ENCODE assay signal across 9 cellular contexts in the genomic region with DNA sequence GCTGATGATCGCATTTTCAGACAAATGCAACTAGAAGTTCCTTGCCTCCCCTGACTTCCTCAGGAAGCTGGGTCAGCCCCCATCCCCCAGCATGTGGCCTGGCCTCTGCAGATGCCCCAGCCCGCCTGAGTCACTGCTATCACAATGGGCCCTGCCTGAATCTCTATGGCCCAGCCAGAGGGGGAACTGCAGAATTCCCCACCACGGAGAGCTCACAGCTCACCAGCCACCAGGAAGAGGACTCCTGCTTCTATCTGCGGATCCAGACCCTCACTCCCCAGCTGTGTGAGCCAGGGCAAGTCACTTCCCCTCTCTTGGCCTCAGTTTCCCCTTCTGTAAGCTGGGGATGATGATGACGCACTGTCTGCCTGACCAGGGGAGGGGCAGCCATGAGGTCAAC. TPM values are rescaled to one million over a fixed set of nuclear protein-coding genes. Genes with fewer than 3 reads are reported as not detected.
DNase-seq lines count a peak whose midpoint lies in the region; ATAC-seq, FAIRE-seq and TF ChIP-seq lines count a peak whose summit lies in the region.
"Had no signal": no experiment of that assay in that cellular context is flagged by ENCODE, and none has a peak within 500 bp of the region (broad histone marks: within the 10 kb centered on the region; RNA-seq: fewer than 3 reads in every experiment).

No MANE protein-coding gene starts in this region.

- no peak overlapping the region; the same call in 1 of the 2 replicates for H2AFZ ChIP-seq in H1 (ENCODE audit: low read length)

- H2BK120ac ChIP-seq in H1 (replicated peaks; ENCODE audit: low read depth, low read length) = peak overlapping the region; percentile 93

- intact Hi-C loops in mucosa of descending colon (cut with DNase I, micrococcal nuclease) = no loop called here
- intact Hi-C loops in activated CD4-positive, alpha-beta T cell treated with anti-CD3 and anti-CD28 coated beads for 36 hours (cut with DNase I, micrococcal nuclease) = loop anchor here in 1 of 2 experiments (10.0 kb wide), 1 partner anchor 105 kb away; no protein-coding TSS in a partner anchor

- peak overlapping the region; percentile 96; the same call in 1 of the 2 replicates for H2AK5ac ChIP-seq in H1 (ENCODE audit: low read depth, low read length)

- H3K9me3 ChIP-seq in H1 (ENCODE audit: insufficient read depth in 2 of 2, low read depth in 1 of 2, low read length in 1 of 2) (no peaks in the 10 kb centered on the region), mucosa of descending colon (no peaks in the 10 kb centered on the region)

- TF ChIP-seq RAD21 in H1 (IDR thresholded peaks at IDR 0.05 in 1 of 2, conservative IDR thresholded peaks at IDR 0.05 in 1 of 2; ENCODE audit: low read depth in 2 of 2, low read length in 2 of 2) = no peak

- H3K56ac ChIP-seq in H1 (replicated peaks; ENCODE audit: insufficient read length, low read depth, low read length) = no peak overlapping the region

- no peaks in the 10 kb centered on the region for H3K36me3 Mint-ChIP-seq in activated CD4-positive, alpha-beta T cell treated with anti-CD3 and anti-CD28 coated beads for 36 hours (ENCODE audit: low read depth)

- peaks cover 6% of the 10 kb centered on the region for H3K27me3 Mint-ChIP-seq in activated CD4-positive, alpha-beta T cell treated with anti-CD3 and anti-CD28 coated beads for 36 hours

- H2BK12ac ChIP-seq in H1 (ENCODE audit: low read depth, low read length) = peak overlapping the region; percentile 99; the same call in 1 of the 2 replicates

- H3K79me2 ChIP-seq in H1 (ENCODE audit: control insufficient read depth in 1 of 2, insufficient read depth in 2 of 2, low read length in 2 of 2) = peaks cover 1 to 28% of the 10 kb centered on the region in 2 experiments; a peak in 2 of 4 replicates

- no peaks in the 10 kb centered on the region for H3K36me3 ChIP-seq in H1 (ENCODE audit: control insufficient read depth in 2 of 4, insufficient read depth in 4 of 4, low read length in 3 of 4)
- H3K36me3 ChIP-seq in mucosa of descending colon (ENCODE audit: low read depth) = no peaks in the 10 kb centered on the region

- no peak overlapping the region for H3K14ac ChIP-seq in H1 (ENCODE audit: insufficient read length)

- peaks cover 2 to 15% of the 10 kb centered on the region in 2 experiments for H4K20me1 ChIP-seq in H1 (replicated peaks in 1 of 2; ENCODE audit: control insufficient read depth in 1 of 2, insufficient read depth in 2 of 2, low read length in 2 of 2)

- H4K8ac ChIP-seq in H1 (ENCODE audit: extremely low read depth, insufficient read depth, low read length) = peak overlapping the region; percentile 47

- no peak overlapping the region for H3K23ac ChIP-seq in H1 (ENCODE audit: insufficient read length)

- no peak for TF ChIP-seq EP300 in H1 (IDR thresholded peaks at IDR 0.05; ENCODE audit: borderline replicate concordance in 1 of 2, low read depth in 2 of 2, low read length in 2 of 2)

- peak overlapping the region; percentile 85 for H3K4ac ChIP-seq in H1 (replicated peaks; ENCODE audit: insufficient read length, low read depth, low read length)

- TF ChIP-seq CTCF in H1 (IDR thresholded peaks at IDR 0.05; ENCODE audit: control extremely low read depth in 1 of 3, insufficient read depth in 1 of 3, low read depth in 1 of 3, low read length in 3 of 3) (no peak), mucosa of descending colon (IDR thresholded peaks at IDR 0.05) (no peak)

- peak overlapping the region in 1 of 2 experiments; percentile 35; a peak in 1 of 4 replicates for H3K4me2 ChIP-seq in H1 (ENCODE audit: insufficient read depth in 1 of 2, low read depth in 2 of 2, low read length in 2 of 2)

- H3K4me3 Mint-ChIP-seq in activated CD4-positive, alpha-beta T cell treated with anti-CD3 and anti-CD28 coated beads for 36 hours = no peak overlapping the region

- H3K79me1 ChIP-seq in H1 (ENCODE audit: low read depth, low read length) = peaks cover 6% of the 10 kb centered on the region

- H3K4me3 ChIP-seq in H1 (ENCODE audit: extremely low read depth in 1 of 4, insufficient read depth in 2 of 4, low read depth in 3 of 4, low read length in 4 of 4) (0 out of 8 replicates have a peak overlapping the region, but pooled peaks of 1 of the 4 experiments have one; percentile 2), mucosa of descending colon (no peak overlapping the region)

- H3K4me1 Mint-ChIP-seq in activated CD4-positive, alpha-beta T cell treated with anti-CD3 and anti-CD28 coated beads for 36 hours = peaks cover 2% of the 10 kb centered on the region

- ATAC-seq in mucosa of descending colon (peak; percentile 28), HG03045 (IDR thresholded peaks at IDR 0.05; ENCODE audit: unreplicated experiment) (no peak)
- ATAC-seq in activated CD4-positive, alpha-beta T cell treated with anti-CD3 and anti-CD28 coated beads for 36 hours = no peak

- H3K27ac ChIP-seq in H1 (ENCODE audit: low read depth, low read length) = no peak overlapping the region

- H2BK15ac ChIP-seq in H1 (ENCODE audit: low read length) = peak overlapping the region; percentile 53; the same call in 1 of the 2 replicates

- H3K4me1 ChIP-seq in H1 (replicated peaks in 1 of 4; ENCODE audit: control insufficient read depth in 3 of 4, insufficient read depth in 4 of 4, low read length in 3 of 4) (peaks cover 6 to 66% (median 57%) of the 10 kb centered on the region in 4 experiments), mucosa of descending colon (ENCODE audit: low read depth) (peaks cover 4% of the 10 kb centered on the region)

- peak overlapping the region; percentile 97 for H2BK5ac ChIP-seq in H1 (ENCODE audit: low read depth, low read length)

- peak overlapping the region in 1 of 4 experiments; percentile 27; a peak in 2 of 7 replicates for H3K9ac ChIP-seq in H1 (replicated peaks in 1 of 4; ENCODE audit: extremely low read depth in 1 of 4, low read depth in 3 of 4, low read length in 3 of 4)

- FAIRE-seq in H1 (lab: Jason Lieb, UNC) = no peak

- POLR2A ChIA-PET in H1 (lab: Charles Lee; ENCODE audit: partially characterized antibody) = interaction anchor here (1.0 to 1.1 kb wide), 2 partner anchors 114 to 120 kb away, joined by 3 read pairs; no protein-coding TSS in a partner anchor
- POLR2A ChIA-PET in activated CD4-positive, alpha-beta T cell treated with anti-CD3 and anti-CD28 coated beads for 36 hours (lab: Charles Lee) = interaction anchor here (0.6 kb wide), 1 partner anchor 27 kb away, joined by 3 read pairs; no protein-coding TSS in a partner anchor

- H3K27me3 ChIP-seq in H1 (replicated peaks in 1 of 4; ENCODE audit: control insufficient read depth in 3 of 4, extremely low read depth in 1 of 4, insufficient read depth in 3 of 4, low read length in 3 of 4) = peaks cover 0 to 7% (median 3%) of the 10 kb centered on the region in 4 experiments; a peak in 5 of 7 replicates

- peak overlapping the region; percentile 91; the same call in 1 of the 2 replicates for H2BK20ac ChIP-seq in H1 (ENCODE audit: low read length)

- CTCF ChIA-PET in H1 (lab: Charles Lee; ENCODE audit: partially characterized antibody) = interaction anchor here (0.6 to 1.5 kb wide), 5 partner anchors 9 to 88 kb away, joined by 3 to 4 read pairs (median 3); no protein-coding TSS in a partner anchor
- CTCF ChIA-PET in activated CD4-positive, alpha-beta T cell treated with anti-CD3 and anti-CD28 coated beads for 36 hours (lab: Charles Lee) = interaction anchor here (0.7 kb wide), 1 partner anchor 228 kb away, joined by 3 read pairs; no protein-coding TSS in a partner anchor

- H4K91ac ChIP-seq in H1 (replicated peaks; ENCODE audit: insufficient read length, low read length) = peak overlapping the region; percentile 98

- peak overlapping the region; percentile 20 for H4K5ac ChIP-seq in H1 (ENCODE audit: insufficient read length, low read depth, low read length)

- H3K9me3 Mint-ChIP-seq in activated CD4-positive, alpha-beta T cell treated with anti-CD3 and anti-CD28 coated beads for 36 hours (ENCODE audit: low read depth) = no peaks in the 10 kb centered on the region

- no peak for TF ChIP-seq POLR2A in H1 (IDR thresholded peaks at IDR 0.05; ENCODE audit: control extremely low read depth in 1 of 2, low read depth in 2 of 2, low read length in 2 of 2)

- H3K23me2 ChIP-seq in H1 (ENCODE audit: low read depth, low read length) = peaks cover 1% of the 10 kb centered on the region; the same call in 1 of the 2 replicates

- peak; percentile 69 for DNase-seq in Ammon's horn (ENCODE audit: low spot score)
- DNase-seq in NOMO-1 (lab: John Stamatoyannopoulos, UW; ENCODE audit: unreplicated experiment in 2 of 2) = peak; percentile 81 to 88
- DNase-seq in H1 (ENCODE audit: low read depth in 1 of 2, low spot score in 2 of 2) = peak; percentile 63 to 69
- DNase-seq in mucosa of descending colon = no peak
- no peak for DNase-seq in retina
- DNase-seq in activated CD4-positive, alpha-beta T cell treated with anti-CD3 and anti-CD28 coated beads for 36 hours = no peak
- no peak for DNase-seq in NCI-H146 (lab: John Stamatoyannopoulos, UW)
- DNase-seq: activated CD8-positive, alpha-beta memory T cell treated with anti-CD3 and anti-CD28 coated beads for 24 hours had no signal

- H3K27ac Mint-ChIP-seq in activated CD4-positive, alpha-beta T cell treated with anti-CD3 and anti-CD28 coated beads for 36 hours = no peak overlapping the region

- peak overlapping the region; percentile 94; the same call in 1 of the 2 replicates for H3K18ac ChIP-seq in H1 (ENCODE audit: extremely low read depth, low read length)

- WGBS in H1 (ENCODE audit: extremely low coverage in 1 of 2, insufficient coverage in 1 of 2, insufficient read length in 1 of 2, insufficient replicate concordance in 2 of 2, low coverage in 1 of 2, low lambda C conversion rate in 2 of 2, missing lambda C conversion rate in 1 of 2), 2 experiments = 34% methylated on average over 5 of the region's 5 CpGs; no CpG with 5 or more reads in 1 of the 2 experiments

RNA-seq across cellular contexts. Expression of gene PLXND1, which starts 6.9 kb away (rescaled TPM):
- 60.2 and 66.4 TPM in 2 replicates for total RNA-seq in H1 (2021; fragmentation: NEBNext Ultra II Directional; extraction: Animal tissue kit (Norgen Biotek cat#: 25700))
- 17.7 and 21.7 TPM in 2 replicates for polyA plus RNA-seq in H1 (2011; rRNA removed)
- 18.6 TPM for polyA plus RNA-seq in H1 (2011; cell fraction: cytosol; rRNA removed)
- 82.4 TPM for polyA plus RNA-seq in H1 (2011; cell fraction: nucleus; rRNA removed)
- 31.8 to 69.1 TPM (median 54.8 TPM) in 4 replicates for polyA plus RNA-seq in H1 (2012, experiment 1 of 2)
- 41.9 TPM for polyA plus RNA-seq in H1 (2012, experiment 2 of 2)
- 103 TPM for polyA plus RNA-seq in H1 (2013, experiment 1 of 2)
- polyA plus RNA-seq in H1 (2013, experiment 2 of 2) = 99.8 TPM
- polyA minus RNA-seq in H1 (2011; rRNA and poly(A)+ RNA removed) = 28.1 and 28.5 TPM in 2 replicates
- 23.0 TPM for polyA minus RNA-seq in H1 (2011; cell fraction: cytosol; rRNA and poly(A)+ RNA removed)
- polyA minus RNA-seq in H1 (2011; cell fraction: nucleus; rRNA and poly(A)+ RNA removed) = 22.9 TPM
- total RNA-seq in mucosa of descending colon = 10 to 100 TPM; 26.8 to 57.1 (median 48.1) TPM
- total RNA-seq in activated CD4-positive, alpha-beta T cell treated with anti-CD3 and anti-CD28 coated beads for 36 hours = 1 to 10 TPM; 3.1 to 4.6 TPM

RNA-seq across cellular contexts. Expression of gene H1-8, which starts 56.6 kb away (rescaled TPM):
- total RNA-seq in H1 (2021; fragmentation: NEBNext Ultra II Directional; extraction: Animal tissue kit (Norgen Biotek cat#: 25700)) = not detected in 2 replicates
- polyA plus RNA-seq in H1 (2011; rRNA removed) = not detected in 2 replicates
- not detected for polyA plus RNA-seq in H1 (2011; cell fraction: cytosol; rRNA removed)
- not detected for polyA plus RNA-seq in H1 (2011; cell fraction: nucleus; rRNA removed)
- not detected in 4 replicates for polyA plus RNA-seq in H1 (2012, experiment 1 of 2)
- polyA plus RNA-seq in H1 (2012, experiment 2 of 2) = not detected
- not detected for polyA plus RNA-seq in H1 (2013, experiment 1 of 2)
- not detected for polyA plus RNA-seq in H1 (2013, experiment 2 of 2)
- polyA minus RNA-seq in H1 (2011; rRNA and poly(A)+ RNA removed) = not detected in 2 replicates
- polyA minus RNA-seq in H1 (2011; cell fraction: cytosol; rRNA and poly(A)+ RNA removed) = not detected
- polyA minus RNA-seq in H1 (2011; cell fraction: nucleus; rRNA and poly(A)+ RNA removed) = not detected
- total RNA-seq in mucosa of descending colon = not detected
- not detected for total RNA-seq in activated CD4-positive, alpha-beta T cell treated with anti-CD3 and anti-CD28 coated beads for 36 hours

Comparison
In these comparisons a context has a peak if more than half of its experiments do, and no peak if none do; other contexts are left out.
1. DNase-seq: peak in Ammon's horn (single experiment), NOMO-1 (2 of 2) and H1 (2 of 2); none in mucosa of descending colon (0 of 3), retina (single experiment), activated CD4-positive, alpha-beta T cell treated with anti-CD3 and anti-CD28 coated beads for 36 hours (single experiment) and NCI-H146 (single experiment).
2. RNA of gene PLXND1, which starts 6.9 kb away (total RNA-seq): 60.2 to 66.4 TPM in H1 and 26.8 to 57.1 TPM in mucosa of descending colon; 3.1 to 4.6 TPM in activated CD4-positive, alpha-beta T cell treated with anti-CD3 and anti-CD28 coated beads for 36 hours; every median in the first group is over 4 times any median in the second.